In the genomic region with DNA sequence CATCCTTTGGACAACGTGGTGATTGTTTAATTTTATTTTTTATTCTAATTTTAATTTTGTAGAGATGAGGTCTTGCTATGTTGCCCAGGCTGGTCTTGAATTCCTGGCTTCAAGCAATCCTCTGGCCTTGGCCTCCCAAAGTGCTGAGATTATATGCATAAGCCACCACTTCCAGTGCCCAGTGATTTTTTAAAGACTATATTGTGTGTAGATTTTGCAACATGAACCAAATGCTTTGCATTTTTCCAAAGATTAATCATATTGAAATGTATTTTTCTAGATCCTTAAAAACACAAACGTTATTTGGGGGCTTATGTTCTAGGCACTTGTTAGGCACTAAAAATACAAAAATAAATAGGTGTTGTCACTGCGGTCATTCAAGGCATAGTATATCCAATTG, we compare ENCODE assay signal across 24 cellular contexts.
"Had no signal": no experiment of that assay in that cellular context is flagged by ENCODE, and none has a peak within 500 bp of the region (broad histone marks: within the 10 kb centered on the region; RNA-seq: fewer than 3 reads in every experiment).

No MANE protein-coding gene starts in this region.

- H3K4me2 ChIP-seq: hepatocyte had no signal

- H3K9me3 ChIP-seq: gastroesophageal sphincter, heart left ventricle, prostate gland, sigmoid colon, spleen, testis, tibial artery had no signal

- H3K27ac Mint-ChIP-seq: memory B cell; natural killer cell; stimulated activated memory B cell treated with anti-CD40 and anti-IgM and Interleukin-4, amounts not matched to agents 10 μg/mL and 1 μg/mL and 100 μg/mL, for 72 hours; type B pancreatic cell had no signal

- DNase-seq: dorsolateral prefrontal cortex; effector CD4-positive, alpha-beta T cell; foreskin keratinocyte; heart left ventricle; kidney glomerular epithelial cell; left ventricle myocardium superior; natural killer cell; right cardiac atrium; sigmoid colon; spleen; stimulated activated CD4-positive, alpha-beta T cell treated with anti-CD3 and anti-CD28 coated beads, Interleukin-4, amount 100 ng/mL, for 4 hours; stimulated activated naive CD8-positive, alpha-beta T cell treated with anti-CD3 and anti-CD28 coated beads, Interleukin-15, Interleukin-2, amounts not matched to agents 100 U/mL and 50 U/mL, for 24 hours; substantia nigra; testis; tibial artery had no signal

- H3K4me3 ChIP-seq: dorsolateral prefrontal cortex, gastroesophageal sphincter, heart left ventricle, hepatocyte, lung, prostate gland, sigmoid colon, skin epidermis, spleen, testis, tibial artery had no signal

- H3K4me1 ChIP-seq: prostate gland, spleen had no signal

- H3K36me3 ChIP-seq: gastroesophageal sphincter, heart left ventricle, neutrophil, prostate gland, sigmoid colon, spleen, tibial artery had no signal

- H3K27ac ChIP-seq: dorsolateral prefrontal cortex, foreskin keratinocyte, heart left ventricle, hepatocyte, neutrophil, prostate gland, sigmoid colon, spleen, testis, tibial artery had no signal

- H3K36me3 Mint-ChIP-seq: memory B cell; natural killer cell; stimulated activated memory B cell treated with anti-CD40 and anti-IgM and Interleukin-4, amounts not matched to agents 10 μg/mL and 1 μg/mL and 100 μg/mL, for 72 hours; type B pancreatic cell had no signal

- H2AFZ ChIP-seq: hepatocyte had no signal

- H3K4me1 Mint-ChIP-seq: memory B cell; natural killer cell; stimulated activated memory B cell treated with anti-CD40 and anti-IgM and Interleukin-4, amounts not matched to agents 10 μg/mL and 1 μg/mL and 100 μg/mL, for 72 hours had no signal

- H3K79me2 ChIP-seq: hepatocyte had no signal

- H3K27me3 ChIP-seq: dorsolateral prefrontal cortex, foreskin keratinocyte, gastroesophageal sphincter, heart left ventricle, hepatocyte, neutrophil, sigmoid colon, spleen, testis, tibial artery had no signal

- H3K27me3 Mint-ChIP-seq: stimulated activated memory B cell treated with anti-CD40 and anti-IgM and Interleukin-4, amounts not matched to agents 10 μg/mL and 1 μg/mL and 100 μg/mL, for 72 hours; type B pancreatic cell had no signal

- H3K4me3 Mint-ChIP-seq: memory B cell; natural killer cell; stimulated activated memory B cell treated with anti-CD40 and anti-IgM and Interleukin-4, amounts not matched to agents 10 μg/mL and 1 μg/mL and 100 μg/mL, for 72 hours; type B pancreatic cell had no signal
